ENCODE assay signal across 3 cellular contexts in the genomic region with DNA sequence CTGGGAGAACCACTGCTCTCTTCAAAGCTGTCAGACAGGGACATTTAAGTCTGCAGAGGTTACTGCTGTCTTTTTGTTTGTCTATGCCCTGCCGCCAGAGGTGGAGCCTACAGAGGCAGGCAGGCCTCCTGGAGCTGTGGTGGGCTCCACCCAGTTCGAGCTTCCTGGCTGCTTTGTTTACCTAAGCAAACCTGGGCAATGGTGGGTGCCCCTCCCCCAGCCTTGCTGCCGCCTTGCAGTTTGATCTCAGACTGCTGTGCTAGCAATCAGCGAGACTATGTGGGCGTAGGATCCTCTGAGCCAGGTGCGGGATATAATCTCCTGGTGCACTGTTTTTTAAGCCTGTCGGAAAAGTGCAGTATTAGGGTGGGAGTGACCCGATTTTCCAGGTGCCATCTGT. TPM values are rescaled to one million over a fixed set of nuclear protein-coding genes. Genes with fewer than 3 reads are reported as not detected.
"Had no signal": no experiment of that assay in that cellular context is flagged by ENCODE, and none has a peak within 500 bp of the region (broad histone marks: within the 10 kb centered on the region; RNA-seq: fewer than 3 reads in every experiment).

No MANE protein-coding gene starts in this region.

RNA-seq across cellular contexts. Expression of gene NTMT2, which starts 32.6 kb away (rescaled TPM):
- total RNA-seq: LHCN-M2, M059J, MCF 10A had no signal
